8 cellular contexts compared by ENCODE assay signal in genomic region chr1:226626577-226626956, GRCh38.
DNase-seq lines count a peak whose midpoint lies in the region; ATAC-seq, FAIRE-seq and TF ChIP-seq lines count a peak whose summit lies in the region.

No MANE protein-coding gene starts in this region.

- H3K9me3 ChIP-seq in trophoblast cell (ENCODE audit: insufficient read depth, low read depth, low read length), result peaks cover 2% of the 10 kb centered on the region
- H3K9me3 ChIP-seq in tibial nerve, result peaks cover 0 to 9% (median 0%) of the 10 kb centered on the region in 4 donors

- no peak overlapping the region for H3K9ac ChIP-seq in trophoblast cell (ENCODE audit: low read length)

- H4K12ac ChIP-seq in trophoblast cell (ENCODE audit: low read depth, low read length), result no peak overlapping the region

- peak; percentile 52 for ATAC-seq in GM18870 (IDR thresholded peaks at IDR 0.05; ENCODE audit: unreplicated experiment)
- peak; percentile 90 for ATAC-seq in HG03354 (IDR thresholded peaks at IDR 0.05; ENCODE audit: poor library complexity, severe bottlenecking, unreplicated experiment)

- no peak overlapping the region for H3K18ac ChIP-seq in trophoblast cell (ENCODE audit: low read length)

- TF ChIP-seq CTCF in AG10803 (conservative IDR thresholded peaks at IDR 0.05; ENCODE audit: low read length), result peak; percentile 84
- TF ChIP-seq CTCF in tibial nerve (IDR thresholded peaks at IDR 0.05), result peak; percentile 92 to 99 (median 95)

- H3K4ac ChIP-seq in trophoblast cell (ENCODE audit: low read depth, low read length), result no peak overlapping the region

- in situ Hi-C loops in SK-MEL-5 (cut with HindIII; ENCODE audit: low pct_unique_long_range_greater_than_20kb, low sequenced_read_pairs), result no loop called here

- DNase-seq in AG10803 (ENCODE audit: low read depth) (peak; percentile 59), SK-MEL-5 (ENCODE audit: low read depth, low spot score) (peak; percentile 81), activated gamma-delta T cell treated with Interleukin-2 at 50 U/mL for 16 hours (peak; percentile 72), frontal cortex (ENCODE audit: low spot score in 2 of 2) (peak; percentile 48 to 76), trophoblast cell (peak; percentile 46 to 72), tibial nerve (ENCODE audit: low spot score in 2 of 2) (peak; percentile 60 to 80)

- no peak overlapping the region for H3K4me2 ChIP-seq in trophoblast cell (ENCODE audit: low read length)

- no CpG with 5 or more reads among the region's 11 CpGs for WGBS in trophoblast cell (ENCODE audit: extremely low coverage, insufficient coverage, insufficient read length)
- WGBS in tibial nerve, 2 donors, result 5 to 9% methylated on average over 11 of the region's 11 CpGs

- H3K23ac ChIP-seq in trophoblast cell (ENCODE audit: low read length), result no peak overlapping the region

- H2BK120ac ChIP-seq in trophoblast cell (ENCODE audit: insufficient read depth, low read length, poor library complexity), result no peak overlapping the region

- H3K4me1 ChIP-seq in trophoblast cell (ENCODE audit: control insufficient read depth in 1 of 2, insufficient read depth in 2 of 2, low read length in 2 of 2) (no peaks in the 10 kb centered on the region), tibial nerve (peaks cover 0 to 10% (median 3%) of the 10 kb centered on the region in 4 donors)

- H3K27ac ChIP-seq in trophoblast cell (ENCODE audit: low read depth, low read length), result no peak overlapping the region
- H3K27ac ChIP-seq in tibial nerve, result peak overlapping the region in 2 of 4 donors; percentile 2 to 60

- H2AK5ac ChIP-seq in trophoblast cell (ENCODE audit: low read length), result no peak overlapping the region

- H3K79me1 ChIP-seq in trophoblast cell (ENCODE audit: low read length), result no peaks in the 10 kb centered on the region

- H3K36me3 ChIP-seq in trophoblast cell (ENCODE audit: control insufficient read depth in 1 of 2, insufficient read depth in 2 of 2, low read length in 2 of 2) (no peaks in the 10 kb centered on the region), tibial nerve (peaks cover 0 to 9% (median 0%) of the 10 kb centered on the region in 3 donors)

- H2BK12ac ChIP-seq in trophoblast cell (ENCODE audit: low read length), result no peak overlapping the region

- H3K79me2 ChIP-seq in trophoblast cell (ENCODE audit: control insufficient read depth, insufficient read depth, low read length, poor library complexity), result no peaks in the 10 kb centered on the region

- H3K4me3 ChIP-seq in AG10803 (ENCODE audit: low read length) (no peak overlapping the region), trophoblast cell (ENCODE audit: low read depth, low read length) (no peak overlapping the region), tibial nerve (no peak overlapping the region)

- H2AFZ ChIP-seq in trophoblast cell (ENCODE audit: insufficient read depth, low read length, poor library complexity), result no peak overlapping the region

- TF ChIP-seq EP300 in tibial nerve (IDR thresholded peaks at IDR 0.05), result peak; percentile 41 to 74

- H4K91ac ChIP-seq in trophoblast cell (ENCODE audit: low read depth, low read length), result no peak overlapping the region

- no peak for TF ChIP-seq POLR2A in tibial nerve (IDR thresholded peaks at IDR 0.05)

- H3K27me3 ChIP-seq in trophoblast cell (ENCODE audit: insufficient read depth, low read length), result no peaks in the 10 kb centered on the region
- H3K27me3 ChIP-seq in tibial nerve, result no peaks in the 10 kb centered on the region

- H3K14ac ChIP-seq in trophoblast cell (ENCODE audit: low read length), result no peak overlapping the region

- FAIRE-seq in frontal cortex (lab: Jason Lieb, UNC), result no peak

- H2BK5ac ChIP-seq in trophoblast cell (ENCODE audit: low read depth, low read length, poor library complexity), result no peak overlapping the region

- H4K8ac ChIP-seq in trophoblast cell (ENCODE audit: low read depth, low read length), result no peak overlapping the region
